11 cellular contexts compared by ENCODE assay signal in the genomic region with DNA sequence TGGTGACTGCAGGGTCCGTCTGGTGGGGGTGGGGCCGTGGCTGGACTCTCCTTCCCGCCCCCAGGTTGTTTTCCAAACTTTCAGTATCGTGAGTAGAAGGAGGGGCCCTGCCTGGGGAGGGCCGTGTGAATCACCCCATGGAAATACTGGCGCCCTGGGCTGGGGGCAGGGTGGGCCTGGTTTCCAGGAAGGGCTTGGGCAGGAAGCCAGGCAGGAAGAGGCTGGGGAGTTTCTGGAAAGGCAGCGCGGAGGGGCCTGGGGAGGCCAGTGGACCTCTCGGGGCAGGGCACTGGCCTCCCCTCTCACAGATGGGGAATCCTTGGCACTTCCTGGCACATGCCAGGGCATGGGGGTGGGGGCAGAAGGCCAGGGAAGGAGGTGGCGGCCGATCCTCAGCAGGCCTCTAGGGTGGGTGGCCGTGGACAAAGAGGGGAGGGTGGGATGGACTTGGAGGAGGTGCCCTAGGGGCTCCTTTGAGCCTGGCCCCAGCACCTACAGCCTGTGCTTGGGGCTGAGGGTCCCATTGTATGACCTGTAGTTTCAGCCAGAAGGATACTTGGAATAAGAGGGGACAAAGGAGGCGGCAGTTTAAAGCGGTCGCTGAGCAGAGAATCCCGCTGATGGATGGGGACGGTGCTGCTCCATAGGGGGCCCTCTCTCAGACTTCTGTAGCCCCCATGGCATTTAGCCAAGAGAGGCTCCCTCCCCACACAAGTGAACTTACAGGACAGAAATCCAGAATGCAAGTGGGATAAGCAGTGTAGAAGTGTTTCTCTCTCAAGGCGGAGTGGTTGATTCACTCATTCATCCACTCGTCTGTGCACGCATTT. TPM values are rescaled to one million over a fixed set of nuclear protein-coding genes. Genes with fewer than 3 reads are reported as not detected.
A peak's percentile ranks its signal among the peaks of the same experiment; 100 is the strongest.
DNase-seq lines count a peak whose midpoint lies in the region; ATAC-seq and TF ChIP-seq lines count a peak whose summit lies in the region.
"Had no signal": no experiment of that assay in that cellular context is flagged by ENCODE, and none has a peak within 500 bp of the region (broad histone marks: within the 10 kb centered on the region; RNA-seq: fewer than 3 reads in every experiment).

No MANE protein-coding gene starts in this region.

- no peaks in the 10 kb centered on the region for H3K9me3 ChIP-seq in heart left ventricle

- intact Hi-C loops in heart left ventricle (cut with DNase I): loop anchor here in 3 of 10 donors (2.0 to 5.0 kb wide), 3 partner anchors 47 to 62 kb away; no protein-coding TSS in a partner anchor

- peaks cover 0 to 37% (median 24%) of the 10 kb centered on the region in 12 donors for H3K4me1 ChIP-seq in heart left ventricle

- peak overlapping the region in 11 of 12 donors; percentile 7 to 81 (median 73) for H3K27ac ChIP-seq in heart left ventricle
- H3K27ac ChIP-seq: WERI-Rb-1 had no signal

- WGBS in heart left ventricle, 4 donors: 45 to 62% (median 60%) methylated on average over 20 of the region's 20 CpGs

- peak; percentile 73 for DNase-seq in ELR (ENCODE audit: low read depth)
- DNase-seq in amniotic epithelial cell (ENCODE audit: low read depth): peak; percentile 82
- peak; percentile 81 to 86 (median 83) for DNase-seq in heart left ventricle
- peak; percentile 78 for DNase-seq in pulmonary artery endothelial cell (ENCODE audit: low read depth, low spot score)
- no peak for DNase-seq in D341Med (ENCODE audit: low spot score)
- no peak for DNase-seq in CD1c-positive myeloid dendritic cell (ENCODE audit: extremely low spot score)
- DNase-seq in stimulated activated CD4-positive, alpha-beta T cell treated with anti-CD3 and anti-CD28 coated beads, Interleukin-4, amount 100 ng/mL, for 4 hours: no peak
- no peak for DNase-seq in NCI-H187 treated with DMSO at 0.1 percent for 48 hours (lab: John Stamatoyannopoulos, UW)
- DNase-seq: naive B cell, NCI-H1105, WERI-Rb-1 had no signal

- TF ChIP-seq POLR2A in heart left ventricle (IDR thresholded peaks at IDR 0.05): no peak

- ATAC-seq in heart left ventricle: peak; percentile 82 to 94 (median 84)

- H3K27me3 ChIP-seq in heart left ventricle: peaks cover 0 to 10% (median under 1%) of the 10 kb centered on the region in 9 donors

- H3K36me3 ChIP-seq in heart left ventricle: no peaks in the 10 kb centered on the region
- H3K36me3 ChIP-seq: WERI-Rb-1 had no signal

- H3K4me3 ChIP-seq in heart left ventricle: peak overlapping the region in 2 of 12 donors; percentile 4 to 7

- TF ChIP-seq CTCF in heart left ventricle (IDR thresholded peaks at IDR 0.05): no peak

RNA-seq across cellular contexts. Expression of gene GATA2, which starts 56.5 kb away (rescaled TPM):
- total RNA-seq in heart left ventricle (10 to 100 TPM in 7 of 9 donors, 1 to 10 TPM in 2; 6.0 to 30.7 (median 12.3) TPM), pulmonary artery endothelial cell (11.1 and 16.2 TPM in 2 replicates)
- polyA plus RNA-seq in heart left ventricle: 10 to 100 TPM; 16.8 to 18.2 TPM

Comparison
In these comparisons a context has a peak if more than half of its experiments do, and no peak if none do; other contexts are left out.
1. DNase-seq: peak in ELR (single experiment), amniotic epithelial cell (single experiment), heart left ventricle (5 of 5) and pulmonary artery endothelial cell (single experiment); none in D341Med (single experiment), CD1c-positive myeloid dendritic cell (single experiment), stimulated activated CD4-positive, alpha-beta T cell treated with anti-CD3 and anti-CD28 coated beads, Interleukin-4, amount 100 ng/mL, for 4 hours (0 of 2) and NCI-H187 treated with DMSO at 0.1 percent for 48 hours (single experiment).